18 cellular contexts compared by ENCODE assay signal in the genomic region with DNA sequence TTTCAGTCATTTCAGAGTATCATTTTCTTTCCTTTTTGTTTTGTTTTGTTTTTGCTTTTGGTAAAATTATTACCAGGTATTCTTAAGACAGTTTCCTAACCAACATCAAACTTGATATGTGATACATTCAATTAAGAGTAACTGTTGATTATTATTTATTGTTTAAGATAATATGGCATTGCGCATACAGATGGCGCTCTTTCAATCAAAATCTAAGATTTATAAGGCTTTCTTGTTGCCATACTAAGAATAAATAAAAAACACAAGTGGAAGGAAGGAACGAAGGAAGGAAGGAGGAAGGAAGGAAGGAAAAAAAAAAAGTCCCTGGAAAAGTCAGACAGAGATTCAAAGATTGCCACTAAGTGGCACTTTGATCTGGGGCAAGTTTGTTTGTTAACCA.
DNase-seq lines count a peak whose midpoint lies in the region; TF ChIP-seq lines count a peak whose summit lies in the region.
"Had no signal": no experiment of that assay in that cellular context is flagged by ENCODE, and none has a peak within 500 bp of the region (broad histone marks: within the 10 kb centered on the region; RNA-seq: fewer than 3 reads in every experiment).

No MANE protein-coding gene starts in this region.

- H3K36me3 ChIP-seq in KMS-11 (ENCODE audit: insufficient read depth) (no peaks in the 10 kb centered on the region), OCI-LY7 (ENCODE audit: insufficient read depth, low read length) (no peaks in the 10 kb centered on the region), endodermal cell (ENCODE audit: control insufficient read depth, insufficient read depth, low read length) (no peaks in the 10 kb centered on the region), SJCRH30 (no peaks in the 10 kb centered on the region), left ventricle myocardium inferior (no peaks in the 10 kb centered on the region)

- H4K20me1 ChIP-seq in KMS-11 (ENCODE audit: insufficient read depth) (no peaks in the 10 kb centered on the region), OCI-LY7 (ENCODE audit: insufficient read depth, low read length) (no peaks in the 10 kb centered on the region)

- H3K9ac ChIP-seq in KMS-11: no peak overlapping the region
- no peak overlapping the region for H3K9ac ChIP-seq in endodermal cell (ENCODE audit: extremely low read depth, low read length, poor library complexity, severe bottlenecking)

- H3K9me3 Mint-ChIP-seq in endodermal cell: no peaks in the 10 kb centered on the region

- intact Hi-C loops in OCI-LY7 (cut with micrococcal nuclease; ENCODE audit: unreplicated experiment) (no loop called here), left ventricle myocardium inferior (cut with micrococcal nuclease) (no loop called here)

- no peaks in the 10 kb centered on the region for H3K9me2 ChIP-seq in OCI-LY7 (ENCODE audit: insufficient read depth, low read length)

- no peak overlapping the region for H2AFZ ChIP-seq in KMS-11 (ENCODE audit: low read depth)
- no peak overlapping the region for H2AFZ ChIP-seq in OCI-LY7 (ENCODE audit: low read length)

- H3K9me3 ChIP-seq in OCI-LY7 (ENCODE audit: low read length): no peaks in the 10 kb centered on the region
- no peaks in the 10 kb centered on the region for H3K9me3 ChIP-seq in endodermal cell (ENCODE audit: control insufficient read depth, low read length)
- no peaks in the 10 kb centered on the region for H3K9me3 ChIP-seq in SJCRH30 (replicated peaks)
- no peaks in the 10 kb centered on the region for H3K9me3 ChIP-seq in left ventricle myocardium inferior (replicated peaks)

- no peaks in the 10 kb centered on the region for H3K4me1 Mint-ChIP-seq in endodermal cell
- H3K4me1 Mint-ChIP-seq: CD4-positive, CD25-positive, alpha-beta regulatory T cell had no signal

- no peaks in the 10 kb centered on the region for H3K36me3 Mint-ChIP-seq in endodermal cell (ENCODE audit: low read depth)
- H3K36me3 Mint-ChIP-seq: CD4-positive, CD25-positive, alpha-beta regulatory T cell had no signal

- H3K27me3 Mint-ChIP-seq in endodermal cell (ENCODE audit: insufficient read depth): no peaks in the 10 kb centered on the region
- H3K27me3 Mint-ChIP-seq: CD4-positive, CD25-positive, alpha-beta regulatory T cell had no signal

- no peak overlapping the region for H3K4me3 Mint-ChIP-seq in endodermal cell
- H3K4me3 Mint-ChIP-seq: CD4-positive, CD25-positive, alpha-beta regulatory T cell; T-helper 1 cell treated with Interleukin-12 subunit alpha and Interleukin-12 subunit beta and Interleukin-4 antibody, amounts not matched to agents 30 μg/mL and 1 μg/mL, for 36 hours had no signal

- WGBS in endodermal cell (ENCODE audit: insufficient coverage in 1 of 2, insufficient read length in 1 of 2), 2 experiments: 80 to 96% methylated on average over 1 to 2 of the region's 3 CpGs

- no TSS peak for BruUV-seq in OCI-LY7 (replicated peaks; lab: Mats Ljungman, UMichigan)

- no peak overlapping the region for H3K27ac Mint-ChIP-seq in endodermal cell
- H3K27ac Mint-ChIP-seq: CD4-positive, CD25-positive, alpha-beta regulatory T cell; T-helper 1 cell treated with Interleukin-12 subunit alpha and Interleukin-12 subunit beta and Interleukin-4 antibody, amounts not matched to agents 30 μg/mL and 1 μg/mL, for 36 hours had no signal

- H3K4me3 ChIP-seq in KMS-11 (IDR thresholded peaks at IDR 0.05; ENCODE audit: insufficient read depth, low read depth, low read length) (no peak overlapping the region), OCI-LY7 (ENCODE audit: low read depth, low read length, poor library complexity, severe bottlenecking) (no peak overlapping the region), endodermal cell (ENCODE audit: low read length) (no peak overlapping the region), SJCRH30 (no peak overlapping the region), left ventricle myocardium inferior (no peak overlapping the region)
- H3K4me3 ChIP-seq: GM12878 had no signal

- H3K27ac ChIP-seq in KMS-11 (no peak overlapping the region), OCI-LY7 (ENCODE audit: low read depth, low read length, poor library complexity, severe bottlenecking) (no peak overlapping the region), endodermal cell (ENCODE audit: low read depth, low read length) (no peak overlapping the region), SJCRH30 (no peak overlapping the region), left ventricle myocardium inferior (replicated peaks) (no peak overlapping the region)

- H3K4me2 ChIP-seq in KMS-11: no peak overlapping the region
- H3K4me2 ChIP-seq in OCI-LY7 (ENCODE audit: low read length): no peak overlapping the region

- DNase-seq in OCI-LY7 (ENCODE audit: low spot score): no peak
- no peak for DNase-seq in endodermal cell
- no peak for DNase-seq in GM10266 (ENCODE audit: extremely low spot score)
- no peak for DNase-seq in NCI-H1417 (lab: John Stamatoyannopoulos, UW)
- DNase-seq in SJCRH30: no peak
- no peak for DNase-seq in left ventricle myocardium inferior
- DNase-seq: CD4-positive, CD25-positive, alpha-beta regulatory T cell; DMS153; GF-D8; GOT3; MV-4-11; NCI-H1417 treated with DMSO at 0.1 percent for 48 hours; NCI-H187 treated with DMSO at 0.1 percent for 48 hours; NCI-H226; SHP77 had no signal

- no peaks in the 10 kb centered on the region for H3K27me3 ChIP-seq in KMS-11 (ENCODE audit: insufficient read depth, low read depth)
- no peaks in the 10 kb centered on the region for H3K27me3 ChIP-seq in endodermal cell (ENCODE audit: control insufficient read depth, insufficient read depth, low read length, poor library complexity, severe bottlenecking)
- no peaks in the 10 kb centered on the region for H3K27me3 ChIP-seq in SJCRH30
- H3K27me3 ChIP-seq in left ventricle myocardium inferior (ENCODE audit: low read depth): no peaks in the 10 kb centered on the region

- TF ChIP-seq CTCF in KMS-11 (conservative IDR thresholded peaks at IDR 0.05; ENCODE audit: low read depth, low read length) (peak; percentile 36; the same call in 1 of the 2 replicates), OCI-LY7 (conservative IDR thresholded peaks at IDR 0.05; ENCODE audit: low read length) (peak; percentile 68), endodermal cell (conservative IDR thresholded peaks at IDR 0.05) (peak; percentile 52), GM10266 (IDR thresholded peaks at IDR 0.05; ENCODE audit: control insufficient read depth, insufficient read depth, low read depth, missing control alignments) (no peak), left ventricle myocardium inferior (IDR thresholded peaks at IDR 0.05; ENCODE audit: borderline replicate concordance) (no peak)

- POLR2A ChIA-PET in OCI-LY7 (lab: Charles Lee): no interaction called here

- H3K4me1 ChIP-seq in KMS-11 (ENCODE audit: low read depth, poor library complexity, severe bottlenecking): peaks cover 33% of the 10 kb centered on the region
- H3K4me1 ChIP-seq in OCI-LY7 (ENCODE audit: insufficient read depth, low read length, poor library complexity, severe bottlenecking): no peaks in the 10 kb centered on the region
- H3K4me1 ChIP-seq in endodermal cell (ENCODE audit: control insufficient read depth, insufficient read depth, low read length): no peaks in the 10 kb centered on the region
- no peaks in the 10 kb centered on the region for H3K4me1 ChIP-seq in SJCRH30
- peaks cover 6% of the 10 kb centered on the region for H3K4me1 ChIP-seq in left ventricle myocardium inferior

- no peaks in the 10 kb centered on the region for H3K79me2 ChIP-seq in KMS-11 (ENCODE audit: insufficient read depth, low read depth)
- H3K79me2 ChIP-seq in OCI-LY7 (ENCODE audit: insufficient read depth, low read depth, low read length): no peaks in the 10 kb centered on the region

- CTCF ChIA-PET in OCI-LY7 (lab: Charles Lee; ENCODE audit: unreplicated experiment): no interaction called here

Comparison
In these comparisons a context has a peak if more than half of its experiments do, and no peak if none do; other contexts are left out.
1. CTCF ChIP-seq: peak in KMS-11 (single experiment), OCI-LY7 (single experiment) and endodermal cell (single experiment); none in GM10266 (single experiment) and left ventricle myocardium inferior (single experiment).